ENCODE assay signal across 20 cellular contexts in the genomic region with DNA sequence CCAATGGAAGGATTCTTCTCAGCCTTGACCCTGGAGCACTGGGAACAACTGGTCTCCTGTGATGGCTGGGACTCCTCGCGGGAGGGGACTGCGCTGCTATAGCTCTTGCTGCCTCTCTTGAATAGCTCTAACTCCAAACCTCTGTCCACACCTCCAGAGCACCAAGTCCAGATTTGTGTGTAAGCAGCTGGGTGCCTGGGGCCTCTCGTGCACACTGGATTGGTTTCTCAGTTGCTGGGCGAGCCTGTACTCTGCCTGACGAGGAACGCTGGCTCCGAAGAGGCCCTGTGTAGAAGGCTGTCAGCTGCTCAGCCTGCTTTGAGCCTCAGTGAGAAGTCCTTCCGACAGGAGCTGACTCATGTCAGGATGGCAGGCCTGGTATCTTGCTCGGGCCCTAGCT. TPM values are rescaled to one million over a fixed set of nuclear protein-coding genes. Genes with fewer than 3 reads are reported as not detected.
"Had no signal": no experiment of that assay in that cellular context is flagged by ENCODE, and none has a peak within 500 bp of the region (broad histone marks: within the 10 kb centered on the region; RNA-seq: fewer than 3 reads in every experiment).

No MANE protein-coding gene starts in this region.

- ATAC-seq: activated CD4-positive, alpha-beta T cell treated with anti-CD3 and anti-CD28 coated beads for 36 hours; activated CD8-positive, alpha-beta memory T cell treated with anti-CD3 and anti-CD28 coated beads, Interleukin-2, amount 10 ng/mL, durations not matched to agents 7 days and 5 days; activated T-helper 17 cell treated with anti-CD3 and anti-CD28 coated beads, Interleukin-2, amount 50 U/mL, for 72 hours; body of pancreas; gastrocnemius medialis; sciatic nerve; stimulated activated effector memory CD8-positive, alpha-beta T cell treated with anti-CD3 and anti-CD28 coated beads, Interleukin-12 subunit alpha, Interleukin-12 subunit beta, amount 100 ng/mL, for 72 hours had no signal

- H3K9me3 ChIP-seq: body of pancreas, gastrocnemius medialis, stomach had no signal

- H3K36me3 ChIP-seq: gastrocnemius medialis had no signal

- DNase-seq: activated CD4-positive, alpha-beta T cell treated with anti-CD3 and anti-CD28 coated beads for 36 hours; activated CD4-positive, alpha-beta T cell treated with anti-CD3 and anti-CD28 coated beads, Interleukin-2, amount 50 U/mL, for 48 hours; activated CD8-positive, alpha-beta memory T cell treated with anti-CD3 and anti-CD28 coated beads, Interleukin-2, amount 10 ng/mL, durations not matched to agents 7 days and 5 days; activated naive CD4-positive, alpha-beta T cell; activated naive CD8-positive, alpha-beta T cell treated with anti-CD3 and anti-CD28 coated beads for 36 hours; activated T-cell treated with anti-CD3 and anti-CD28 coated beads, Interleukin-2, amount 50 U/mL, for 1 hour; caudate nucleus; dorsolateral prefrontal cortex; endodermal cell; gastrocnemius medialis; head of caudate nucleus; mesenchymal stem cell; stimulated activated CD4-positive, alpha-beta T cell treated with anti-CD3 and anti-CD28 coated beads, Interleukin-4, amount 100 ng/mL, for 24 hours; stomach; T-helper 2 cell had no signal

- H3K4me1 ChIP-seq: gastrocnemius medialis, stomach had no signal

- H3K27me3 ChIP-seq: body of pancreas, gastrocnemius medialis, stomach had no signal

- H3K4me3 ChIP-seq: body of pancreas, dorsolateral prefrontal cortex, gastrocnemius medialis, stomach had no signal

- H3K27ac ChIP-seq: body of pancreas, dorsolateral prefrontal cortex, epithelial cell of prostate, gastrocnemius medialis, stomach had no signal

RNA-seq across cellular contexts. Expression of a gene that starts 28.8 kb away (rescaled TPM):
- total RNA-seq: activated T-helper 17 cell treated with anti-CD3 and anti-CD28 coated beads, Interleukin-2, amount 50 U/mL, for 72 hours had no signal
